20 cellular contexts compared by ENCODE assay signal in the genomic region with DNA sequence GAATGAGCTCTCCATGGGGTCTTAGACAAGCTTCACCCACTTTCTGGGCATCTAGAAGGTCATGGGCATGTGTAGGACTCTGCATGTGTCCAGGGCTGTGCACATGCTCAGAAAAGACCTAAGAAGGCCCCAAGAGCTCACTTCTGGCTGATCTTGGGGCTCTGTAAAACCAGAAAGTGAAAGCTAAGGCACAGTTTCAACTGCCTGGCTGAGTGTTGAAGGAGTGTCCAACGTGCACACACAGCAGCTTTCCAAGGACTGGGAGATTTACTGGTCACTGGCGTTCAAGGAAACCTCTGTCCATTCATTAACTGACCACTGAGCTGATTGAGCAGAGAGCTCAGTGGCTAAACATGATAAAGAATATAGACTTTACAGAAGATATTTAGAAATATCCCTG.
DNase-seq lines count a peak whose midpoint lies in the region; ATAC-seq lines count a peak whose summit lies in the region.
"Had no signal": no experiment of that assay in that cellular context is flagged by ENCODE, and none has a peak within 500 bp of the region (broad histone marks: within the 10 kb centered on the region; RNA-seq: fewer than 3 reads in every experiment).

No MANE protein-coding gene starts in this region.

- peaks cover 23% of the 10 kb centered on the region for H3K4me1 Mint-ChIP-seq in activated T-helper 2 cell treated with anti-CD3 and anti-CD28 coated beads, Interferon-gamma antibody, Interleukin-2, Interleukin-4, amounts not matched to agents 10 μg/mL and 5 μg/mL and 100 μg/mL, durations not matched to agents 14 hours and 24 hours and 36 hours (ENCODE audit: low read depth)
- peaks cover 7% of the 10 kb centered on the region for H3K4me1 Mint-ChIP-seq in stimulated activated effector memory CD8-positive, alpha-beta T cell treated with anti-CD3 and anti-CD28 coated beads, Interleukin-12 subunit alpha, Interleukin-12 subunit beta, amount 100 ng/mL, for 72 hours

- DNase-seq in activated T-helper 2 cell treated with anti-CD3 and anti-CD28 coated beads, Interferon-gamma antibody, Interleukin-2, Interleukin-4, amounts not matched to agents 10 μg/mL and 5 μg/mL and 100 μg/mL, durations not matched to agents 14 hours and 24 hours and 36 hours (ENCODE audit: low spot score): no peak
- peak; percentile 24 for DNase-seq in left kidney (ENCODE audit: low read depth, low spot score)
- DNase-seq in stimulated activated effector memory CD8-positive, alpha-beta T cell treated with anti-CD3 and anti-CD28 coated beads, Interleukin-12 subunit alpha, Interleukin-12 subunit beta, amount 100 ng/mL, for 72 hours (ENCODE audit: low spot score in 2 of 2): no peak
- DNase-seq: activated gamma-delta T cell treated with Interleukin-2 at 50 U/mL for 16 hours; adrenal gland; AML-193; colonic mucosa; DMS53; left lung; NCI-H1417 treated with DMSO at 0.1 percent for 48 hours; NCI-H510A treated with DMSO at 0.1 percent for 48 hours; stimulated activated CD4-positive, alpha-beta T cell treated with anti-CD3 and anti-CD28 coated beads, Interleukin-4, amount 100 ng/mL, for 1 hour; stimulated activated naive CD4-positive, alpha-beta T cell treated with Interleukin-2 at 50 U/mL for 16 hours; T-helper 17 cell had no signal

- ATAC-seq in GM18868 (IDR thresholded peaks at IDR 0.05; ENCODE audit: unreplicated experiment) (peak; percentile 61), HG02973 (IDR thresholded peaks at IDR 0.05; ENCODE audit: unreplicated experiment) (no peak), GM21786 (IDR thresholded peaks at IDR 0.05; ENCODE audit: unreplicated experiment) (no peak), HG03139 (IDR thresholded peaks at IDR 0.05; ENCODE audit: unreplicated experiment) (no peak)
- ATAC-seq in stimulated activated effector memory CD8-positive, alpha-beta T cell treated with anti-CD3 and anti-CD28 coated beads, Interleukin-12 subunit alpha, Interleukin-12 subunit beta, amount 100 ng/mL, for 72 hours: no peak
- ATAC-seq: left lung, T-helper 17 cell had no signal

- peaks cover 3% of the 10 kb centered on the region for H3K27me3 Mint-ChIP-seq in activated T-helper 2 cell treated with anti-CD3 and anti-CD28 coated beads, Interferon-gamma antibody, Interleukin-2, Interleukin-4, amounts not matched to agents 10 μg/mL and 5 μg/mL and 100 μg/mL, durations not matched to agents 14 hours and 24 hours and 36 hours (ENCODE audit: low read depth)

- H3K36me3 Mint-ChIP-seq in activated T-helper 2 cell treated with anti-CD3 and anti-CD28 coated beads, Interferon-gamma antibody, Interleukin-2, Interleukin-4, amounts not matched to agents 10 μg/mL and 5 μg/mL and 100 μg/mL, durations not matched to agents 14 hours and 24 hours and 36 hours (ENCODE audit: low read depth): no peaks in the 10 kb centered on the region
- H3K36me3 Mint-ChIP-seq in stimulated activated effector memory CD8-positive, alpha-beta T cell treated with anti-CD3 and anti-CD28 coated beads, Interleukin-12 subunit alpha, Interleukin-12 subunit beta, amount 100 ng/mL, for 72 hours: no peaks in the 10 kb centered on the region
- H3K36me3 Mint-ChIP-seq: neural progenitor cell had no signal

- intact Hi-C loops in activated T-helper 2 cell treated with anti-CD3 and anti-CD28 coated beads, Interferon-gamma antibody, Interleukin-2, Interleukin-4, amounts not matched to agents 10 μg/mL and 5 μg/mL and 100 μg/mL, durations not matched to agents 14 hours and 24 hours and 36 hours (cut with micrococcal nuclease): no loop called here

- no peak overlapping the region for H3K4me3 Mint-ChIP-seq in activated T-helper 2 cell treated with anti-CD3 and anti-CD28 coated beads, Interferon-gamma antibody, Interleukin-2, Interleukin-4, amounts not matched to agents 10 μg/mL and 5 μg/mL and 100 μg/mL, durations not matched to agents 14 hours and 24 hours and 36 hours (ENCODE audit: low read depth)
- no peak overlapping the region for H3K4me3 Mint-ChIP-seq in stimulated activated effector memory CD8-positive, alpha-beta T cell treated with anti-CD3 and anti-CD28 coated beads, Interleukin-12 subunit alpha, Interleukin-12 subunit beta, amount 100 ng/mL, for 72 hours
- H3K4me3 Mint-ChIP-seq: neural progenitor cell, T-helper 17 cell had no signal

- no peaks in the 10 kb centered on the region for H3K9me3 Mint-ChIP-seq in activated T-helper 2 cell treated with anti-CD3 and anti-CD28 coated beads, Interferon-gamma antibody, Interleukin-2, Interleukin-4, amounts not matched to agents 10 μg/mL and 5 μg/mL and 100 μg/mL, durations not matched to agents 14 hours and 24 hours and 36 hours
- H3K9me3 Mint-ChIP-seq in stimulated activated effector memory CD8-positive, alpha-beta T cell treated with anti-CD3 and anti-CD28 coated beads, Interleukin-12 subunit alpha, Interleukin-12 subunit beta, amount 100 ng/mL, for 72 hours: no peaks in the 10 kb centered on the region
- H3K9me3 Mint-ChIP-seq: neural progenitor cell had no signal

- H3K27ac Mint-ChIP-seq in activated T-helper 2 cell treated with anti-CD3 and anti-CD28 coated beads, Interferon-gamma antibody, Interleukin-2, Interleukin-4, amounts not matched to agents 10 μg/mL and 5 μg/mL and 100 μg/mL, durations not matched to agents 14 hours and 24 hours and 36 hours: peak overlapping the region; percentile 19
- peak overlapping the region; percentile 30 for H3K27ac Mint-ChIP-seq in stimulated activated effector memory CD8-positive, alpha-beta T cell treated with anti-CD3 and anti-CD28 coated beads, Interleukin-12 subunit alpha, Interleukin-12 subunit beta, amount 100 ng/mL, for 72 hours
- H3K27ac Mint-ChIP-seq: neural progenitor cell, progenitor cell of endocrine pancreas, T-helper 17 cell had no signal
